8 cellular contexts compared by ENCODE assay signal in genomic region chr20:44886828-44887227, GRCh38. TPM values are rescaled to one million over a fixed set of nuclear protein-coding genes. Genes with fewer than 3 reads are reported as not detected.
A peak's percentile ranks its signal among the peaks of the same experiment; 100 is the strongest.
DNase-seq lines count a peak whose midpoint lies in the region; ATAC-seq and TF ChIP-seq lines count a peak whose summit lies in the region.

No MANE protein-coding gene starts in this region.

- H3K9me3 ChIP-seq in cardiac muscle cell (ENCODE audit: low read depth) (no peaks in the 10 kb centered on the region), upper lobe of left lung (no peaks in the 10 kb centered on the region)

- H3K4me1 Mint-ChIP-seq in brain, result peaks cover 70% of the 10 kb centered on the region

- peak overlapping the region; percentile 91 to 100 (median 98) for H3K27ac Mint-ChIP-seq in brain

- H3K27me3 Mint-ChIP-seq in brain, result peaks cover 14% of the 10 kb centered on the region

- peaks cover 4% of the 10 kb centered on the region for H3K36me3 Mint-ChIP-seq in brain

- H3K27me3 ChIP-seq in cardiac muscle cell, result no peaks in the 10 kb centered on the region
- H3K27me3 ChIP-seq in upper lobe of left lung, result no peaks in the 10 kb centered on the region

- no peak for ATAC-seq in left cardiac atrium
- ATAC-seq in upper lobe of left lung (ENCODE audit: low FRiP score in 2 of 2), result no peak

- peak overlapping the region; percentile 96 to 100 (median 99) for H3K4me3 Mint-ChIP-seq in brain

- DNase-seq in cardiac muscle cell (ENCODE audit: low read depth in 1 of 2, low spot score in 1 of 2) (no peak), left cardiac atrium (no peak), medulla oblongata (ENCODE audit: extremely low spot score) (peak; percentile 17), upper lobe of left lung (no peak), GM19238 (ENCODE audit: insufficient read length, low spot score) (no peak), NCI-H128 (lab: John Stamatoyannopoulos, UW; ENCODE audit: unreplicated experiment) (no peak), NCI-H1436 treated with DMSO at 0.1 percent for 48 hours (lab: John Stamatoyannopoulos, UW) (no peak)

- no peaks in the 10 kb centered on the region for H3K9me3 Mint-ChIP-seq in brain

- no peak for TF ChIP-seq POLR2A in upper lobe of left lung (IDR thresholded peaks at IDR 0.05)

- H3K4me1 ChIP-seq in cardiac muscle cell (ENCODE audit: low read depth), result peaks cover 9% of the 10 kb centered on the region
- H3K4me1 ChIP-seq in upper lobe of left lung, result peaks cover 49 to 64% (median 53%) of the 10 kb centered on the region in 4 donors

- TF ChIP-seq CTCF in cardiac muscle cell (IDR thresholded peaks at IDR 0.05; ENCODE audit: low read depth, low read length) (no peak), brain (conservative IDR thresholded peaks at IDR 0.05) (no peak), upper lobe of left lung (IDR thresholded peaks at IDR 0.05) (no peak)

- intact Hi-C loops in left cardiac atrium (cut with DNase I), result no loop called here

- H3K27ac ChIP-seq in cardiac muscle cell (no peak overlapping the region), upper lobe of left lung (peak overlapping the region; percentile 97 to 100 (median 99))

- peak overlapping the region; percentile 74 for H3K4me3 ChIP-seq in cardiac muscle cell
- peak overlapping the region; percentile 86 to 99 (median 94) for H3K4me3 ChIP-seq in upper lobe of left lung

- H3K36me3 ChIP-seq in cardiac muscle cell, result no peaks in the 10 kb centered on the region
- no peaks in the 10 kb centered on the region for H3K36me3 ChIP-seq in upper lobe of left lung

- no peak for TF ChIP-seq EP300 in upper lobe of left lung (IDR thresholded peaks at IDR 0.05)

- WGBS in upper lobe of left lung, 2 donors, result 0 to 1% methylated on average over 2 of the region's 2 CpGs

RNA-seq across cellular contexts. Expression of gene YWHAB, which starts 1.3 kb away (rescaled TPM):
- 66.0 and 66.8 TPM in 2 replicates for total RNA-seq in cardiac muscle cell
- 167 and 242 TPM in 2 replicates for polyA plus RNA-seq in cardiac muscle cell
- total RNA-seq in left cardiac atrium, result 100 to 1,000 TPM; 109 to 140 TPM
- 307 TPM for polyA plus RNA-seq in brain (ENCODE audit: insufficient read depth, low read depth, low replicate concordance)
- 100 to 1,000 TPM in 4 of 6 donors, 10 to 100 TPM in 2; 61.0 to 201 (median 123) TPM for total RNA-seq in upper lobe of left lung

RNA-seq across cellular contexts. Expression of gene PABPC1L, which starts 23.0 kb away (rescaled TPM):
- total RNA-seq in cardiac muscle cell (15.3 and 36.0 TPM in 2 replicates), left cardiac atrium (1 to 10 TPM; 5.6 to 6.3 TPM), upper lobe of left lung (100 to 1,000 TPM in 1 of 6 donors, 10 to 100 TPM in 5; 15.7 to 130 (median 43.7) TPM)
- polyA plus RNA-seq in cardiac muscle cell (14.9 and 17.2 TPM in 2 replicates), brain (ENCODE audit: insufficient read depth, low read depth, low replicate concordance) (3.5 TPM)
